ENCODE assay signal across 1 cellular context in the genomic region with DNA sequence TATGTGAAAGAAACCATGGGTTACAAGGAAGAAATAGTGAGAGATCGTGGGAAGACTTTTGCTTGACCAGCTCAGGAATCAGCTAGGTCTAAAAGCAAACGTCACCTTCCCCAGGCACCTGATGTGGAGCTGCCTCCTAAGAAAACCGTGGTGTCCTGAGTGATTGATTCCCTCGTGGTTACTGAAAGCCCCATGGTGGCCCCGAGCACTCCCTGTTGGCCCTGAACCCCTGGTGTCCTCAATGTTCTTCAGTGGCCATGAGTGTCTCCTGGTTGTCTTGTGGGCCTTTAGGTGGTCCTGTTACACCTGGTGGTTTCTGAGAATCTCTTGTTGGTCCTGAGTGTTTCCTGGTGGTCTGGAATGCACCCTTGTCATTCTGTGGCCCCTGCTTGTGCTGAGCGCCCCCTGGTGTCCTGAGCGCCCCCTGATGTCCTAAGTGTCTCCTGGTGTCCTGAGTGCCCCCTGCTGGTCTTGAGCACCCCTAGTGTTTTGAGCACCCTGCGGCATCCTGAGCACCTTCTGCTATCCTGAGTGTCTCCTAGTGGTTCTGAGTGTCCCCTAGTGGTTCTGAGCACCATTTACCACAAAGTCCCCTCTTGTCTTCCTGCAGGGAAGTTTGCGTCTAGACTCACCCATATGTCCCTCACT.
TF ChIP-seq lines count a peak whose summit lies in the region.

No MANE protein-coding gene starts in this region.

TF ChIP-seq in HCT116, 20 proteins besides CTCF, POLR2A, EP300 and RAD21 (continued from another document):
- TF ChIP-seq, protein P1, sequence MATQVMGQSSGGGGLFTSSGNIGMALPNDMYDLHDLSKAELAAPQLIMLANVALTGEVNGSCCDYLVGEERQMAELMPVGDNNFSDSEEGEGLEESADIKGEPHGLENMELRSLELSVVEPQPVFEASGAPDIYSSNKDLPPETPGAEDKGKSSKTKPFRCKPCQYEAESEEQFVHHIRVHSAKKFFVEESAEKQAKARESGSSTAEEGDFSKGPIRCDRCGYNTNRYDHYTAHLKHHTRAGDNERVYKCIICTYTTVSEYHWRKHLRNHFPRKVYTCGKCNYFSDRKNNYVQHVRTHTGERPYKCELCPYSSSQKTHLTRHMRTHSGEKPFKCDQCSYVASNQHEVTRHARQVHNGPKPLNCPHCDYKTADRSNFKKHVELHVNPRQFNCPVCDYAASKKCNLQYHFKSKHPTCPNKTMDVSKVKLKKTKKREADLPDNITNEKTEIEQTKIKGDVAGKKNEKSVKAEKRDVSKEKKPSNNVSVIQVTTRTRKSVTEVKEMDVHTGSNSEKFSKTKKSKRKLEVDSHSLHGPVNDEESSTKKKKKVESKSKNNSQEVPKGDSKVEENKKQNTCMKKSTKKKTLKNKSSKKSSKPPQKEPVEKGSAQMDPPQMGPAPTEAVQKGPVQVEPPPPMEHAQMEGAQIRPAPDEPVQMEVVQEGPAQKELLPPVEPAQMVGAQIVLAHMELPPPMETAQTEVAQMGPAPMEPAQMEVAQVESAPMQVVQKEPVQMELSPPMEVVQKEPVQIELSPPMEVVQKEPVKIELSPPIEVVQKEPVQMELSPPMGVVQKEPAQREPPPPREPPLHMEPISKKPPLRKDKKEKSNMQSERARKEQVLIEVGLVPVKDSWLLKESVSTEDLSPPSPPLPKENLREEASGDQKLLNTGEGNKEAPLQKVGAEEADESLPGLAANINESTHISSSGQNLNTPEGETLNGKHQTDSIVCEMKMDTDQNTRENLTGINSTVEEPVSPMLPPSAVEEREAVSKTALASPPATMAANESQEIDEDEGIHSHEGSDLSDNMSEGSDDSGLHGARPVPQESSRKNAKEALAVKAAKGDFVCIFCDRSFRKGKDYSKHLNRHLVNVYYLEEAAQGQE (IDR thresholded peaks at IDR 0.05; ENCODE audit: low read depth) = no peak
- TF ChIP-seq SIN3A (IDR thresholded peaks at IDR 0.05; ENCODE audit: low read depth) = no peak
- TF ChIP-seq JUND (IDR thresholded peaks at IDR 0.05) = no peak
- TF ChIP-seq TCF7L2 (IDR thresholded peaks at IDR 0.05; ENCODE audit: borderline replicate concordance, extremely low read depth, insufficient read depth, insufficient read length) = no peak
- no peak for TF ChIP-seq ELF1 (IDR thresholded peaks at IDR 0.05; ENCODE audit: borderline replicate concordance, low read depth)
- no peak for TF ChIP-seq YY1 (IDR thresholded peaks at IDR 0.05; ENCODE audit: extremely low read depth, insufficient replicate concordance, low read depth, low read length)
- TF ChIP-seq CEBPB (IDR thresholded peaks at IDR 0.05; ENCODE audit: low read depth) = no peak
- no peak for TF ChIP-seq CBX3 (IDR thresholded peaks at IDR 0.05; ENCODE audit: low read depth)
- no peak for TF ChIP-seq SRF (IDR thresholded peaks at IDR 0.05; ENCODE audit: low read depth)
- TF ChIP-seq, protein P2, sequence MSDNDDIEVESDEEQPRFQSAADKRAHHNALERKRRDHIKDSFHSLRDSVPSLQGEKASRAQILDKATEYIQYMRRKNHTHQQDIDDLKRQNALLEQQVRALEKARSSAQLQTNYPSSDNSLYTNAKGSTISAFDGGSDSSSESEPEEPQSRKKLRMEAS (IDR thresholded peaks at IDR 0.05) = no peak
